In the genomic region with DNA sequence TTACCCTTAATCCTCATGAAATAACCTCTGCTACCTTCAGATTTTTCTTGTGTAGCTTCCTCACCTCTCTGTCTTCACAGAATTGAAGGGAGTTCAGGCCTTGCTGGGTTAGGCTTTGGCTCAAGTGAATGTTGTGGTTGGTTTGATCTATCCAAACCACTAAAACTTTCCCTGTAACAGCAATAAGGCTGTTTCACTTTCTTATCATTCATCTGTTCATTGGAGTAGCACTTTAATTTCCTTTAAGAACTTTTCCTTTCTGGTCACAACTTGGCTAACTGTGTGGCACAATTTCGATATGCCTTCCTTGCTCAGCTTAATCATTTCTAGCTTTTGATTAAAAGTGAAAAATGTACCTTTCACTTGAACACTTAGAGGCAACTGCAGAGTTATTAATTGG, we compare ENCODE assay signal across 15 cellular contexts.
DNase-seq lines count a peak whose midpoint lies in the region; ATAC-seq, FAIRE-seq and TF ChIP-seq lines count a peak whose summit lies in the region.
"Had no signal": no experiment of that assay in that cellular context is flagged by ENCODE, and none has a peak within 500 bp of the region (broad histone marks: within the 10 kb centered on the region; RNA-seq: fewer than 3 reads in every experiment).

No MANE protein-coding gene starts in this region.

- no peaks in the 10 kb centered on the region for H3K27me3 Mint-ChIP-seq in T-helper 2 cell treated with Interferon-gamma antibody and Interleukin-4, amounts not matched to agents 5 μg/mL and 100 μg/mL, for 36 hours (ENCODE audit: low read depth)

- H3K9me1 ChIP-seq in keratinocyte (ENCODE audit: control insufficient read depth, extremely low read depth, insufficient read depth, low read length): no peaks in the 10 kb centered on the region

- H3K4me3 ChIP-seq in keratinocyte (ENCODE audit: control insufficient read depth in 2 of 3, extremely low read depth in 1 of 3, insufficient read depth in 2 of 3, low read depth in 1 of 3, low read length in 3 of 3): no peak overlapping the region

- H3K36me3 ChIP-seq in keratinocyte (ENCODE audit: control insufficient read depth in 2 of 2, extremely low read depth in 1 of 2, insufficient read depth in 2 of 2, low read length in 2 of 2): peaks cover 11 to 20% of the 10 kb centered on the region in 2 experiments

- H3K27ac ChIP-seq in keratinocyte (ENCODE audit: control insufficient read depth, insufficient read depth, low read length) (peak overlapping the region; percentile 27), foreskin keratinocyte (no peak overlapping the region)
- H3K27ac ChIP-seq: WERI-Rb-1 had no signal

- peak; percentile 12 for DNase-seq in activated CD4-positive, alpha-beta T cell treated with anti-CD3 and anti-CD28 coated beads for 48 hours
- DNase-seq in activated CD4-positive, alpha-beta T cell treated with anti-CD3 and anti-CD28 coated beads, Interleukin-2, amount 50 U/mL, for 1 hour: no peak
- DNase-seq in T-helper 2 cell treated with Interferon-gamma antibody and Interleukin-4, amounts not matched to agents 5 μg/mL and 100 μg/mL, for 36 hours (ENCODE audit: low spot score): peak; percentile 20
- DNase-seq in keratinocyte (ENCODE audit: low read depth, low spot score) (no peak), foreskin keratinocyte (no peak), AG20443 (ENCODE audit: low spot score) (no peak)
- DNase-seq: activated gamma-delta T cell, Caco-2, IMR-90, NCI-H1092 treated with DMSO at 0.1 percent for 48 hours, NCI-H2227 treated with DMSO at 0.1 percent for 48 hours, occipital lobe, WERI-Rb-1 had no signal

- peak overlapping the region; percentile 45 for H3K4me3 Mint-ChIP-seq in T-helper 2 cell treated with Interferon-gamma antibody and Interleukin-4, amounts not matched to agents 5 μg/mL and 100 μg/mL, for 36 hours

- ATAC-seq in GM21381 (IDR thresholded peaks at IDR 0.05; ENCODE audit: unreplicated experiment): peak; percentile 43
- no peak for ATAC-seq in foreskin keratinocyte
- ATAC-seq in GM18873 (IDR thresholded peaks at IDR 0.05; ENCODE audit: low FRiP score, unreplicated experiment): no peak

- TF ChIP-seq CTCF in keratinocyte (optimal IDR thresholded peaks at IDR 0.05 in 1 of 3, IDR thresholded peaks at IDR 0.05 in 1 of 3, conservative IDR thresholded peaks at IDR 0.05 in 1 of 3; ENCODE audit: extremely low read depth in 1 of 3, insufficient read depth in 2 of 3, low read length in 3 of 3) (no peak), foreskin keratinocyte (conservative IDR thresholded peaks at IDR 0.05) (no peak)

- peaks cover 39% of the 10 kb centered on the region for H3K36me3 Mint-ChIP-seq in T-helper 2 cell treated with Interferon-gamma antibody and Interleukin-4, amounts not matched to agents 5 μg/mL and 100 μg/mL, for 36 hours (ENCODE audit: low read depth)

- peak overlapping the region; percentile 22 for H3K27ac Mint-ChIP-seq in T-helper 2 cell treated with Interferon-gamma antibody and Interleukin-4, amounts not matched to agents 5 μg/mL and 100 μg/mL, for 36 hours

- H3K9me3 Mint-ChIP-seq in T-helper 2 cell treated with Interferon-gamma antibody and Interleukin-4, amounts not matched to agents 5 μg/mL and 100 μg/mL, for 36 hours: no peaks in the 10 kb centered on the region

- peaks cover 3% of the 10 kb centered on the region for H3K4me1 ChIP-seq in keratinocyte (ENCODE audit: control insufficient read depth, extremely low read depth, insufficient read depth, low read length)
- no peaks in the 10 kb centered on the region for H3K4me1 ChIP-seq in foreskin keratinocyte
- H3K4me1 ChIP-seq: Caco-2 had no signal

- H3K9ac ChIP-seq in keratinocyte (ENCODE audit: control insufficient read depth, extremely low read depth, insufficient read depth, low read length): no peak overlapping the region

- H3K79me2 ChIP-seq in keratinocyte (ENCODE audit: control insufficient read depth, insufficient read depth, low read length): peaks cover 2% of the 10 kb centered on the region

- dilution Hi-C loops in keratinocyte (cut with MboI; ENCODE audit: extremely low pct_ligation_motif_present, low sequenced_read_pairs): no loop called here

- H4K20me1 ChIP-seq in keratinocyte (ENCODE audit: control insufficient read depth, extremely low read depth, insufficient read depth, low read length): no peaks in the 10 kb centered on the region

- peaks cover 13% of the 10 kb centered on the region for H3K4me1 Mint-ChIP-seq in T-helper 2 cell treated with Interferon-gamma antibody and Interleukin-4, amounts not matched to agents 5 μg/mL and 100 μg/mL, for 36 hours (ENCODE audit: low read depth)

- H3K4me2 ChIP-seq in keratinocyte (ENCODE audit: control insufficient read depth, extremely low read depth, insufficient read depth, low read depth, low read length): no peak overlapping the region

- no peaks in the 10 kb centered on the region for H3K9me3 ChIP-seq in keratinocyte (ENCODE audit: control insufficient read depth, low read depth, low read length)
- H3K9me3 ChIP-seq: Caco-2 had no signal

- no peaks in the 10 kb centered on the region for H3K27me3 ChIP-seq in keratinocyte (ENCODE audit: control insufficient read depth, extremely low read depth, insufficient read depth, low read length)
- H3K27me3 ChIP-seq in foreskin keratinocyte: no peaks in the 10 kb centered on the region

- FAIRE-seq in keratinocyte (lab: Jason Lieb, UNC): no peak

- H2AFZ ChIP-seq in keratinocyte (ENCODE audit: control insufficient read depth, low read length): no peak overlapping the region

Comparison
In these comparisons a context has a peak if more than half of its experiments do, and no peak if none do; other contexts are left out.
1. DNase-seq: peak in activated CD4-positive, alpha-beta T cell treated with anti-CD3 and anti-CD28 coated beads for 48 hours (single experiment) and T-helper 2 cell treated with Interferon-gamma antibody and Interleukin-4, amounts not matched to agents 5 μg/mL and 100 μg/mL, for 36 hours (single experiment); none in activated CD4-positive, alpha-beta T cell treated with anti-CD3 and anti-CD28 coated beads, Interleukin-2, amount 50 U/mL, for 1 hour (single experiment), keratinocyte (single experiment), foreskin keratinocyte (0 of 2) and AG20443 (single experiment).